Comparison of ENCODE assay signal across 2 cellular contexts in the genomic region with DNA sequence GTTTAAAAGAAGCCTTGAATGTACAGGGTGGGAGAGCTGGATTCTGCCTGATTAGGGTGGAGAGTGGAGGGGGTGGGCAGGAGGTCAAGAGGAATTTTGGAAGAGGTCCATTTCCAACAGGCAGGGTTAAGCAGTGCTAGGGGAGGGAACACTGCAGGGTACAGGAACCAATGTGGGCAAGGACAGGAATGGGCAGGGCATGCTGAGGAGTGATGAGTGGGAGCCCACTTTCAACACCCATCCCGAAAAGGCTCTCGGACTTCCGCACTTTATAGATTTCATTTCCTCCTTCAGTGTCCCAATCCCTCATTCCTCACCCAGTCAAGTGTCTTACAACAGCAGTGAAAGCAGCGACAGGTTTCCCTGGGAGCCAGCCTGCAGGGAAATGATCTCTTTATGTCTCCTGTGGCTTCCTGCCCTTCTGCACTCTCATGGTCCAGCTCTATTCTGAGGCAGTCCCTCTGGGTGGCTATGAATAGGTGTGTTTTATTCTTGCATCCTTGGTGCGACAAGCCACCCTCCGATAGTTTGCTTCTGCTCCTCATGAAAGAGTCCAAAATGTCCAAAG.
TF ChIP-seq lines count a peak whose summit lies in the region.

No MANE protein-coding gene starts in this region.

TF ChIP-seq in A549, 52 proteins besides CTCF, POLR2A, EP300 and RAD21:
- no peak for TF ChIP-seq HOXB5 (CRISPR knock-in tag; IDR thresholded peaks at IDR 0.05)
- no peak for TF ChIP-seq RCOR1 (IDR thresholded peaks at IDR 0.05; ENCODE audit: low read depth, low read length)
- no peak for TF ChIP-seq EHF (CRISPR knock-in tag; IDR thresholded peaks at IDR 0.05)
- TF ChIP-seq HOXA7 (CRISPR knock-in tag; IDR thresholded peaks at IDR 0.05), result no peak
- TF ChIP-seq ZFP36 (IDR thresholded peaks at IDR 0.05; ENCODE audit: borderline replicate concordance, partially characterized antibody), result no peak
- no peak for TF ChIP-seq CBX8 (IDR thresholded peaks at IDR 0.05)
- TF ChIP-seq, protein P1, sequence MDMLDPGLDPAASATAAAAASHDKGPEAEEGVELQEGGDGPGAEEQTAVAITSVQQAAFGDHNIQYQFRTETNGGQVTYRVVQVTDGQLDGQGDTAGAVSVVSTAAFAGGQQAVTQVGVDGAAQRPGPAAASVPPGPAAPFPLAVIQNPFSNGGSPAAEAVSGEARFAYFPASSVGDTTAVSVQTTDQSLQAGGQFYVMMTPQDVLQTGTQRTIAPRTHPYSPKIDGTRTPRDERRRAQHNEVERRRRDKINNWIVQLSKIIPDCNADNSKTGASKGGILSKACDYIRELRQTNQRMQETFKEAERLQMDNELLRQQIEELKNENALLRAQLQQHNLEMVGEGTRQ (IDR thresholded peaks at IDR 0.05), result no peak
- no peak for TF ChIP-seq CHD4 (IDR thresholded peaks at IDR 0.05; ENCODE audit: borderline replicate concordance)
- TF ChIP-seq MAFK (IDR thresholded peaks at IDR 0.05; ENCODE audit: partially characterized antibody), result no peak
- no peak for TF ChIP-seq KDM5A (IDR thresholded peaks at IDR 0.05)
- TF ChIP-seq HDAC2 (IDR thresholded peaks at IDR 0.05), result no peak
- TF ChIP-seq JUNB (IDR thresholded peaks at IDR 0.05), result no peak
- no peak for TF ChIP-seq BCL3 (IDR thresholded peaks at IDR 0.05)
- no peak for TF ChIP-seq HMGXB4 (CRISPR knock-in tag; IDR thresholded peaks at IDR 0.05; ENCODE audit: borderline replicate concordance)

TF ChIP-seq in H1, 55 proteins besides CTCF, POLR2A, EP300 and RAD21:
- no peak for TF ChIP-seq ASH2L (IDR thresholded peaks at IDR 0.05; ENCODE audit: low read length)
- TF ChIP-seq JUN (IDR thresholded peaks at IDR 0.05; ENCODE audit: low read depth, low read length), result no peak
- TF ChIP-seq CTBP2 (IDR thresholded peaks at IDR 0.05; ENCODE audit: borderline replicate concordance, insufficient read depth, insufficient read length, low read length), result no peak
- TF ChIP-seq, protein P2, sequence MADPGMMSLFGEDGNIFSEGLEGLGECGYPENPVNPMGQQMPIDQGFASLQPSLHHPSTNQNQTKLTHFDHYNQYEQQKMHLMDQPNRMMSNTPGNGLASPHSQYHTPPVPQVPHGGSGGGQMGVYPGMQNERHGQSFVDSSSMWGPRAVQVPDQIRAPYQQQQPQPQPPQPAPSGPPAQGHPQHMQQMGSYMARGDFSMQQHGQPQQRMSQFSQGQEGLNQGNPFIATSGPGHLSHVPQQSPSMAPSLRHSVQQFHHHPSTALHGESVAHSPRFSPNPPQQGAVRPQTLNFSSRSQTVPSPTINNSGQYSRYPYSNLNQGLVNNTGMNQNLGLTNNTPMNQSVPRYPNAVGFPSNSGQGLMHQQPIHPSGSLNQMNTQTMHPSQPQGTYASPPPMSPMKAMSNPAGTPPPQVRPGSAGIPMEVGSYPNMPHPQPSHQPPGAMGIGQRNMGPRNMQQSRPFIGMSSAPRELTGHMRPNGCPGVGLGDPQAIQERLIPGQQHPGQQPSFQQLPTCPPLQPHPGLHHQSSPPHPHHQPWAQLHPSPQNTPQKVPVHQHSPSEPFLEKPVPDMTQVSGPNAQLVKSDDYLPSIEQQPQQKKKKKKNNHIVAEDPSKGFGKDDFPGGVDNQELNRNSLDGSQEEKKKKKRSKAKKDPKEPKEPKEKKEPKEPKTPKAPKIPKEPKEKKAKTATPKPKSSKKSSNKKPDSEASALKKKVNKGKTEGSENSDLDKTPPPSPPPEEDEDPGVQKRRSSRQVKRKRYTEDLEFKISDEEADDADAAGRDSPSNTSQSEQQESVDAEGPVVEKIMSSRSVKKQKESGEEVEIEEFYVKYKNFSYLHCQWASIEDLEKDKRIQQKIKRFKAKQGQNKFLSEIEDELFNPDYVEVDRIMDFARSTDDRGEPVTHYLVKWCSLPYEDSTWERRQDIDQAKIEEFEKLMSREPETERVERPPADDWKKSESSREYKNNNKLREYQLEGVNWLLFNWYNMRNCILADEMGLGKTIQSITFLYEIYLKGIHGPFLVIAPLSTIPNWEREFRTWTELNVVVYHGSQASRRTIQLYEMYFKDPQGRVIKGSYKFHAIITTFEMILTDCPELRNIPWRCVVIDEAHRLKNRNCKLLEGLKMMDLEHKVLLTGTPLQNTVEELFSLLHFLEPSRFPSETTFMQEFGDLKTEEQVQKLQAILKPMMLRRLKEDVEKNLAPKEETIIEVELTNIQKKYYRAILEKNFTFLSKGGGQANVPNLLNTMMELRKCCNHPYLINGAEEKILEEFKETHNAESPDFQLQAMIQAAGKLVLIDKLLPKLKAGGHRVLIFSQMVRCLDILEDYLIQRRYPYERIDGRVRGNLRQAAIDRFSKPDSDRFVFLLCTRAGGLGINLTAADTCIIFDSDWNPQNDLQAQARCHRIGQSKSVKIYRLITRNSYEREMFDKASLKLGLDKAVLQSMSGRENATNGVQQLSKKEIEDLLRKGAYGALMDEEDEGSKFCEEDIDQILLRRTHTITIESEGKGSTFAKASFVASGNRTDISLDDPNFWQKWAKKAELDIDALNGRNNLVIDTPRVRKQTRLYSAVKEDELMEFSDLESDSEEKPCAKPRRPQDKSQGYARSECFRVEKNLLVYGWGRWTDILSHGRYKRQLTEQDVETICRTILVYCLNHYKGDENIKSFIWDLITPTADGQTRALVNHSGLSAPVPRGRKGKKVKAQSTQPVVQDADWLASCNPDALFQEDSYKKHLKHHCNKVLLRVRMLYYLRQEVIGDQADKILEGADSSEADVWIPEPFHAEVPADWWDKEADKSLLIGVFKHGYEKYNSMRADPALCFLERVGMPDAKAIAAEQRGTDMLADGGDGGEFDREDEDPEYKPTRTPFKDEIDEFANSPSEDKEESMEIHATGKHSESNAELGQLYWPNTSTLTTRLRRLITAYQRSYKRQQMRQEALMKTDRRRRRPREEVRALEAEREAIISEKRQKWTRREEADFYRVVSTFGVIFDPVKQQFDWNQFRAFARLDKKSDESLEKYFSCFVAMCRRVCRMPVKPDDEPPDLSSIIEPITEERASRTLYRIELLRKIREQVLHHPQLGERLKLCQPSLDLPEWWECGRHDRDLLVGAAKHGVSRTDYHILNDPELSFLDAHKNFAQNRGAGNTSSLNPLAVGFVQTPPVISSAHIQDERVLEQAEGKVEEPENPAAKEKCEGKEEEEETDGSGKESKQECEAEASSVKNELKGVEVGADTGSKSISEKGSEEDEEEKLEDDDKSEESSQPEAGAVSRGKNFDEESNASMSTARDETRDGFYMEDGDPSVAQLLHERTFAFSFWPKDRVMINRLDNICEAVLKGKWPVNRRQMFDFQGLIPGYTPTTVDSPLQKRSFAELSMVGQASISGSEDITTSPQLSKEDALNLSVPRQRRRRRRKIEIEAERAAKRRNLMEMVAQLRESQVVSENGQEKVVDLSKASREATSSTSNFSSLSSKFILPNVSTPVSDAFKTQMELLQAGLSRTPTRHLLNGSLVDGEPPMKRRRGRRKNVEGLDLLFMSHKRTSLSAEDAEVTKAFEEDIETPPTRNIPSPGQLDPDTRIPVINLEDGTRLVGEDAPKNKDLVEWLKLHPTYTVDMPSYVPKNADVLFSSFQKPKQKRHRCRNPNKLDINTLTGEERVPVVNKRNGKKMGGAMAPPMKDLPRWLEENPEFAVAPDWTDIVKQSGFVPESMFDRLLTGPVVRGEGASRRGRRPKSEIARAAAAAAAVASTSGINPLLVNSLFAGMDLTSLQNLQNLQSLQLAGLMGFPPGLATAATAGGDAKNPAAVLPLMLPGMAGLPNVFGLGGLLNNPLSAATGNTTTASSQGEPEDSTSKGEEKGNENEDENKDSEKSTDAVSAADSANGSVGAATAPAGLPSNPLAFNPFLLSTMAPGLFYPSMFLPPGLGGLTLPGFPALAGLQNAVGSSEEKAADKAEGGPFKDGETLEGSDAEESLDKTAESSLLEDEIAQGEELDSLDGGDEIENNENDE (IDR thresholded peaks at IDR 0.05; ENCODE audit: insufficient replicate concordance, low read length), result no peak
- TF ChIP-seq ATF2 (IDR thresholded peaks at IDR 0.05; ENCODE audit: low read length), result no peak
- no peak for TF ChIP-seq YY1 (IDR thresholded peaks at IDR 0.05; ENCODE audit: low read depth, low read length)
- TF ChIP-seq RFX5 (IDR thresholded peaks at IDR 0.05; ENCODE audit: borderline replicate concordance, low read depth, low read length), result no peak
- TF ChIP-seq KDM4A (IDR thresholded peaks at IDR 0.05; ENCODE audit: low read depth, low read length, severe bottlenecking), result no peak
- TF ChIP-seq ATF3 (IDR thresholded peaks at IDR 0.05; ENCODE audit: insufficient read depth, low read depth, low read length), result no peak
